Comparison of ENCODE assay signal across 17 cellular contexts in the genomic region with DNA sequence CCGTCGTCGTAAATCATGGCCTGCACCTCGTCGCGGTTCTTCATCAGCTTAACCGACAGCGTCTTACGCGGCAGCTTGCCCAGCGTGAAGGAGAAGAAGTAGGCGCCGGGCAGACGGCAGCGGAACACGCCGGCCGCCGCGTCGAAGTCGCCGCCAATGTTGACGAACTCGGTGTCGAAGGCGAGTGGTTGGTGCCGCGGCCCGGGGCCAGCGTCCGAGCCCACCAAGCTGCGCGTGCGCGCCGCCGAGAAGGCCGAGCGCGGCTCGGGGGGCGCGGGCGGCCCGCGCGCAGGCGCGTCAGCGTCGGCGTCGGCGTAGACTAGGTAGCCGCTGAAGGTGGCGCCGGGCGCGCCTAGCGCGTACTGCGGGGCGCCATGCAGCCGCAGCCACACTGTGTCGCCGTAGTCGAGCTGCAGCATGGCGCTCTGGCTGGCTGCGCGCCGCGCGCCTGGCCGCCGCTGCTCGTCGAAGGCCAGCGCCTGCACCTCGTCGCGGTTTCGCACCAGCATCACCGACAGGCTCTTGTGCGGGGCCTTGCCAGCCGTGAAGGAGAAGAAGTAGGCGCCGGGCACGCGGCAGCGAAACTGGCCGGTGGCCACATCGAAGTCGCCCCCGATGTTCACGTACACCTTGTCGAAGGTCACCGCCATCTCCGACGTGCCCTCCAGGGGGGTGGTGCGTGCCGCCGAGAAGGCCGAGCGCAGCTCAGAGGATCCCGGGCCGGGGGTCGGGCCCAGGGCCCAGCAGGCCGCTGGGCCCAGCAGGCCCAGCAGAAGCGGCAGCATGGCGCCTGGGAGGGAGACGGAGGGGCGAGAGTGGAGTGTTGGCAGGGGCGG. TPM values are rescaled to one million over a fixed set of nuclear protein-coding genes. Genes with fewer than 3 reads are reported as not detected.
DNase-seq lines count a peak whose midpoint lies in the region; ATAC-seq and TF ChIP-seq lines count a peak whose summit lies in the region.
"Had no signal": no experiment of that assay in that cellular context is flagged by ENCODE, and none has a peak within 500 bp of the region (broad histone marks: within the 10 kb centered on the region; RNA-seq: fewer than 3 reads in every experiment).

No MANE protein-coding gene starts in this region.

- H3K9me3 ChIP-seq in Loucy (ENCODE audit: insufficient read depth, low read depth, low read length) (no peaks in the 10 kb centered on the region), esophagus (ENCODE audit: control insufficient read depth in 2 of 2, insufficient read depth in 1 of 2, low read depth in 1 of 2, low read length in 1 of 2) (peaks cover 0 to 5% of the 10 kb centered on the region in 2 donors), mucosa of rectum (ENCODE audit: control insufficient read depth in 2 of 2, low read length in 2 of 2) (no peaks in the 10 kb centered on the region), testis (no peaks in the 10 kb centered on the region)

- peak overlapping the region; percentile 82 for H3K4me2 ChIP-seq in Loucy (ENCODE audit: low read depth, low read length, poor library complexity, severe bottlenecking)
- H3K4me2 ChIP-seq: KMS-11 had no signal

- POLR2A ChIA-PET in GM10248 (lab: Yijun Ruan, JAX), result no interaction called here

- no peak for ATAC-seq in HG03139 (IDR thresholded peaks at IDR 0.05; ENCODE audit: unreplicated experiment)
- no peak for ATAC-seq in activated CD8-positive, alpha-beta memory T cell treated with anti-CD3 and anti-CD28 coated beads, Interleukin-2, amount 10 ng/mL, durations not matched to agents 7 days and 5 days
- ATAC-seq: activated CD8-positive, alpha-beta T cell treated with anti-CD3 and anti-CD28 coated beads, Interleukin-2, amount 10 ng/mL, durations not matched to agents 7 days and 5 days; CD8-positive, alpha-beta T cell had no signal

- peaks cover 63% of the 10 kb centered on the region for H3K79me2 ChIP-seq in Loucy (ENCODE audit: insufficient read depth, low read length)
- H3K79me2 ChIP-seq: parathyroid adenoma had no signal

- peak overlapping the region; percentile 88 for H3K9ac ChIP-seq in Loucy (ENCODE audit: low read depth, low read length, poor library complexity, severe bottlenecking)
- H3K9ac ChIP-seq in mucosa of rectum (ENCODE audit: low read depth in 1 of 2, low read length in 2 of 2), result no peak overlapping the region
- H3K9ac ChIP-seq: KMS-11, parathyroid adenoma had no signal

- no peak overlapping the region for H3K4me3 Mint-ChIP-seq in activated CD8-positive, alpha-beta memory T cell treated with anti-CD3 and anti-CD28 coated beads, Interleukin-2, amount 10 ng/mL, durations not matched to agents 7 days and 5 days
- H3K4me3 Mint-ChIP-seq: activated CD8-positive, alpha-beta T cell treated with anti-CD3 and anti-CD28 coated beads, Interleukin-2, amount 10 ng/mL, durations not matched to agents 7 days and 5 days; CD8-positive, alpha-beta T cell; stimulated activated naive CD8-positive, alpha-beta T cell treated with anti-CD3 and anti-CD28 coated beads, Interleukin-15, Interleukin-2, amounts not matched to agents 100 ng/mL and 50 ng/mL, for 24 hours had no signal

- H4K20me1 ChIP-seq in Loucy (ENCODE audit: insufficient read depth, low read length, poor library complexity, severe bottlenecking), result no peaks in the 10 kb centered on the region

- H3K9me2 ChIP-seq in Loucy (replicated peaks; ENCODE audit: low read depth, low read length), result no peaks in the 10 kb centered on the region

- DNase-seq in testis (peak; percentile 61), GM10248 (ENCODE audit: extremely low spot score) (no peak), globus pallidus (ENCODE audit: low spot score) (no peak)
- DNase-seq in activated CD8-positive, alpha-beta memory T cell treated with anti-CD3 and anti-CD28 coated beads, Interleukin-2, amount 10 ng/mL, durations not matched to agents 7 days and 5 days, result no peak
- DNase-seq: activated CD8-positive, alpha-beta T cell treated with anti-CD3 and anti-CD28 coated beads, Interleukin-2, amount 10 ng/mL, durations not matched to agents 7 days and 5 days; activated naive CD4-positive, alpha-beta T cell treated with Interleukin-2 at 50 U/mL for 16 hours; CD8-positive, alpha-beta T cell; foreskin melanocyte; NCI-H187; NCI-H774 had no signal

- H3K27me3 ChIP-seq in Loucy (ENCODE audit: insufficient read depth, low read length, poor library complexity, severe bottlenecking) (no peaks in the 10 kb centered on the region), esophagus (ENCODE audit: control insufficient read depth in 1 of 2, insufficient read depth in 2 of 2, low read length in 2 of 2) (peaks cover 0 to 15% of the 10 kb centered on the region in 2 donors), mucosa of rectum (ENCODE audit: control insufficient read depth in 2 of 2, insufficient read depth in 2 of 2, low read length in 2 of 2) (peaks cover 17 to 26% of the 10 kb centered on the region in 2 donors), testis (no peaks in the 10 kb centered on the region)

- no peak for TF ChIP-seq POLR2A in testis (IDR thresholded peaks at IDR 0.05)

- H2AFZ ChIP-seq in Loucy (ENCODE audit: low read length), result no peak overlapping the region
- H2AFZ ChIP-seq: parathyroid adenoma had no signal

- intact Hi-C loops in testis (cut with DNase I; ENCODE audit: low total_unique reads), result no loop called here

- peaks cover 80% of the 10 kb centered on the region for H3K4me1 ChIP-seq in Loucy (ENCODE audit: insufficient read depth, low read length, poor library complexity, severe bottlenecking)
- H3K4me1 ChIP-seq in esophagus (ENCODE audit: control insufficient read depth in 2 of 2, insufficient read depth in 2 of 2, low read length in 1 of 2), result peaks cover 4 to 8% of the 10 kb centered on the region in 2 donors
- H3K4me1 ChIP-seq in mucosa of rectum (ENCODE audit: control insufficient read depth in 2 of 2, insufficient read depth in 2 of 2, low read length in 2 of 2), result peaks cover 0 to 2% of the 10 kb centered on the region in 2 donors
- H3K4me1 ChIP-seq in testis, result peaks cover 8% of the 10 kb centered on the region

- CTCF ChIA-PET in GM10248 (lab: Yijun Ruan, JAX), result interaction anchor here (3.5 kb wide), 1 partner anchor 26 kb away, joined by 10 read pairs; no protein-coding TSS in a partner anchor
- CTCF ChIA-PET in activated CD8-positive, alpha-beta memory T cell treated with anti-CD3 and anti-CD28 coated beads, Interleukin-2, amount 10 ng/mL, durations not matched to agents 7 days and 5 days (lab: Charles Lee), result no interaction called here

- H3K4me3 ChIP-seq in Loucy (ENCODE audit: low read length, poor library complexity, severe bottlenecking) (peak overlapping the region; percentile 83), esophagus (ENCODE audit: low read depth in 1 of 2, low read length in 2 of 2) (peak overlapping the region; percentile 4 to 14), mucosa of rectum (ENCODE audit: low read length in 2 of 2) (peak overlapping the region; percentile 30 to 41), testis (peak overlapping the region; percentile 53 to 76)

- peaks cover 29% of the 10 kb centered on the region for H3K27me3 Mint-ChIP-seq in activated CD8-positive, alpha-beta memory T cell treated with anti-CD3 and anti-CD28 coated beads, Interleukin-2, amount 10 ng/mL, durations not matched to agents 7 days and 5 days

- no peak overlapping the region for H3K27ac Mint-ChIP-seq in activated CD8-positive, alpha-beta memory T cell treated with anti-CD3 and anti-CD28 coated beads, Interleukin-2, amount 10 ng/mL, durations not matched to agents 7 days and 5 days
- H3K27ac Mint-ChIP-seq: activated CD8-positive, alpha-beta T cell treated with anti-CD3 and anti-CD28 coated beads, Interleukin-2, amount 10 ng/mL, durations not matched to agents 7 days and 5 days; CD8-positive, alpha-beta T cell; stimulated activated naive CD8-positive, alpha-beta T cell treated with anti-CD3 and anti-CD28 coated beads, Interleukin-15, Interleukin-2, amounts not matched to agents 100 ng/mL and 50 ng/mL, for 24 hours had no signal

- H3K36me3 Mint-ChIP-seq in activated CD8-positive, alpha-beta memory T cell treated with anti-CD3 and anti-CD28 coated beads, Interleukin-2, amount 10 ng/mL, durations not matched to agents 7 days and 5 days, result no peaks in the 10 kb centered on the region

- H3K4me1 Mint-ChIP-seq in activated CD8-positive, alpha-beta memory T cell treated with anti-CD3 and anti-CD28 coated beads, Interleukin-2, amount 10 ng/mL, durations not matched to agents 7 days and 5 days, result peaks cover 29% of the 10 kb centered on the region

- H3K9me3 Mint-ChIP-seq in activated CD8-positive, alpha-beta memory T cell treated with anti-CD3 and anti-CD28 coated beads, Interleukin-2, amount 10 ng/mL, durations not matched to agents 7 days and 5 days (ENCODE audit: low read depth), result no peaks in the 10 kb centered on the region
- H3K9me3 Mint-ChIP-seq: CD8-positive, alpha-beta T cell; stimulated activated naive CD8-positive, alpha-beta T cell treated with anti-CD3 and anti-CD28 coated beads, Interleukin-15, Interleukin-2, amounts not matched to agents 100 ng/mL and 50 ng/mL, for 24 hours had no signal

- H3K27ac ChIP-seq in esophagus (ENCODE audit: low read depth in 2 of 2, low read length in 1 of 2) (no peak overlapping the region), mucosa of rectum (ENCODE audit: low read depth in 2 of 2, low read length in 2 of 2) (no peak overlapping the region), testis (peak overlapping the region; percentile 74 to 82)
- H3K27ac ChIP-seq: KMS-11, parathyroid adenoma had no signal

- H3F3A ChIP-seq in Loucy (ENCODE audit: low read depth), result peaks cover 15% of the 10 kb centered on the region; the same call in 1 of the 2 replicates

- H3K36me3 ChIP-seq in Loucy (ENCODE audit: insufficient read depth, low read length) (peaks cover under 1% of the 10 kb centered on the region; the same call in 1 of the 2 replicates), esophagus (ENCODE audit: control insufficient read depth in 2 of 2, insufficient read depth in 2 of 2, low read length in 1 of 2) (peaks cover 0 to 9% of the 10 kb centered on the region in 2 donors), mucosa of rectum (ENCODE audit: control insufficient read depth in 2 of 2, insufficient read depth in 2 of 2, low read length in 2 of 2) (peaks cover 0 to 1% of the 10 kb centered on the region in 2 donors), testis (ENCODE audit: low read depth, missing control alignments) (no peaks in the 10 kb centered on the region)

- 50 to 51% methylated on average over 113 to 114 of the region's 114 CpGs for WGBS in esophagus, 2 donors
- WGBS in testis, 2 donors, result 37 to 51% methylated on average over 9 to 59 of the region's 114 CpGs

- TF ChIP-seq CTCF in Loucy (conservative IDR thresholded peaks at IDR 0.05; ENCODE audit: low read length), result no peak
- no peak for TF ChIP-seq CTCF in testis (IDR thresholded peaks at IDR 0.05)
- no peak for TF ChIP-seq CTCF in GM10248 (IDR thresholded peaks at IDR 0.05; ENCODE audit: control extremely low read depth, extremely low read depth, low read depth, missing control alignments)

RNA-seq across cellular contexts. Expression of gene FAM180B, which starts 3.8 kb away (rescaled TPM):
- polyA plus RNA-seq in esophagus (under 1 TPM in 1 of 2 donors, not detected in 1; 0.02 TPM), testis (ENCODE audit: insufficient read depth, low read depth, low replicate concordance) (1.1 TPM)
- not detected for total RNA-seq in testis
- under 1 TPM in 1 of 2 experiments, not detected in 1; 0.21 TPM for total RNA-seq in activated CD8-positive, alpha-beta memory T cell treated with anti-CD3 and anti-CD28 coated beads, Interleukin-2, amount 10 ng/mL, durations not matched to agents 7 days and 5 days
- total RNA-seq: activated CD8-positive, alpha-beta T cell treated with anti-CD3 and anti-CD28 coated beads, Interleukin-2, amount 10 ng/mL, durations not matched to agents 7 days and 5 days had no signal

RNA-seq across cellular contexts. Expression of gene C1QTNF4, which starts 4.0 kb away (rescaled TPM):
- polyA plus RNA-seq in esophagus (under 1 TPM; 0.28 to 0.47 TPM), testis (ENCODE audit: insufficient read depth, low read depth, low replicate concordance) (2.6 TPM)
- 10 to 100 TPM; 15.4 to 25.1 TPM for total RNA-seq in testis
- total RNA-seq in activated CD8-positive, alpha-beta memory T cell treated with anti-CD3 and anti-CD28 coated beads, Interleukin-2, amount 10 ng/mL, durations not matched to agents 7 days and 5 days, result under 1 TPM in 1 of 2 experiments, not detected in 1; 0.23 TPM
- total RNA-seq: activated CD8-positive, alpha-beta T cell treated with anti-CD3 and anti-CD28 coated beads, Interleukin-2, amount 10 ng/mL, durations not matched to agents 7 days and 5 days had no signal

RNA-seq across cellular contexts. Expression of gene NDUFS3, which starts 11.4 kb away (rescaled TPM):
- polyA plus RNA-seq in esophagus, result 100 to 1,000 TPM; 126 to 151 TPM
- 10 to 100 TPM; 69.8 to 88.5 TPM for total RNA-seq in testis
- 121 TPM for polyA plus RNA-seq in testis (ENCODE audit: insufficient read depth, low read depth, low replicate concordance)
- total RNA-seq in activated CD8-positive, alpha-beta memory T cell treated with anti-CD3 and anti-CD28 coated beads, Interleukin-2, amount 10 ng/mL, durations not matched to agents 7 days and 5 days, result 100 to 1,000 TPM; 110 to 127 TPM

RNA-seq across cellular contexts. Expression of gene KBTBD4, which starts 11.5 kb away (rescaled TPM):
- polyA plus RNA-seq in esophagus, result 10 to 100 TPM in 1 of 2 donors, 1 to 10 TPM in 1; 3.6 to 10.2 TPM
- total RNA-seq in testis, result 10 to 100 TPM; 27.8 to 35.5 TPM
- polyA plus RNA-seq in testis (ENCODE audit: insufficient read depth, low read depth, low replicate concordance), result 35.9 TPM
- total RNA-seq in activated CD8-positive, alpha-beta memory T cell treated with anti-CD3 and anti-CD28 coated beads, Interleukin-2, amount 10 ng/mL, durations not matched to agents 7 days and 5 days, result 10 to 100 TPM; 17.7 to 19.0 TPM

RNA-seq across cellular contexts. Expression of gene PTPMT1, which starts 24.8 kb away (rescaled TPM):
- polyA plus RNA-seq in esophagus (10 to 100 TPM; 38.2 to 50.7 TPM), testis (ENCODE audit: insufficient read depth, low read depth, low replicate concordance) (172 TPM)
- total RNA-seq in testis, result 100 to 1,000 TPM; 204 to 239 TPM
- 10 to 100 TPM; 48.4 to 50.2 TPM for total RNA-seq in activated CD8-positive, alpha-beta memory T cell treated with anti-CD3 and anti-CD28 coated beads, Interleukin-2, amount 10 ng/mL, durations not matched to agents 7 days and 5 days

Comparison
In these comparisons a context has a peak if more than half of its experiments do, and no peak if none do; other contexts are left out.
1. H3K4me3 ChIP-seq: peak in every context shown above with its lines; median percentile 83 in Loucy; 64 in testis; 36 in mucosa of rectum; 9 in esophagus.
2. H3K27ac ChIP-seq: peak in testis (2 of 2); none in esophagus (0 of 2) and mucosa of rectum (0 of 2).
3. RNA of gene C1QTNF4, which starts 4.0 kb away (total RNA-seq): 15.4 to 25.1 TPM in testis; 0.23 TPM in activated CD8-positive, alpha-beta memory T cell treated with anti-CD3 and anti-CD28 coated beads, Interleukin-2, amount 10 ng/mL, durations not matched to agents 7 days and 5 days; every median in the first group is over 10 times any median in the second.